Comparison of ENCODE assay signal across 8 cellular contexts in the genomic region with DNA sequence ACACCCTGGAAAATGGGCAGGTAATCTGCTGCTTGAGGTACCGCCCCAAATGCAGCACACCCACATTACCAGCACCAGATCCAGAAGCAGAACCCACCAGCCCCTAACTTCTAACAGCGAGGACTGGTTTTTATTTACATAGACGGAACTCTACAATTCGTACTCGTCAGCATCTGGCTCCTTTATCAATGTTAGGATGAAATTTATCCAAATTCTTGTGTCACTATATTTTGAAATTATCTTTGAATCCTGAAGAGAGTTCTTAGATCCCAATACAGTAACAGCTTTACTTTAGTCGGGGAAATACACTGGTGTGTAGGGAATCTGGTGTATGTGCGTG. TPM values are rescaled to one million over a fixed set of nuclear protein-coding genes. Genes with fewer than 3 reads are reported as not detected.
DNase-seq lines count a peak whose midpoint lies in the region; ATAC-seq, FAIRE-seq and TF ChIP-seq lines count a peak whose summit lies in the region.

No MANE protein-coding gene starts in this region.

- intact Hi-C loops in activated CD4-positive, alpha-beta T cell treated with anti-CD3 and anti-CD28 coated beads, Interleukin-2, amount 10 ng/mL, durations not matched to agents 24 days and 14 days (cut with micrococcal nuclease): loop anchor here (5.0 kb wide), 1 partner anchor 39 kb away; the partner anchor contains the start of gene NAGPA
- intact Hi-C loops in adrenal gland (cut with DNase I): no loop called here
- intact Hi-C loops in HepG2 (cut with micrococcal nuclease; ENCODE audit: unreplicated experiment): loop anchor here (5.0 kb wide), 2 partner anchors 34 to 114 kb away; partner anchors contain the start of gene SEC14L5
- intact Hi-C loops in testis (cut with DNase I; ENCODE audit: low total_unique reads): no loop called here

- POLR2A ChIA-PET in HepG2 (lab: Yijun Ruan, JAX): interaction anchor here (1.0 to 2.2 kb wide), 7 partner anchors 13 to 165 kb away, joined by 3 to 12 read pairs (median 4); partner anchors contain the start of genes NAGPA and SEC14L5

- H3K4me3 ChIP-seq in adrenal gland (peak overlapping the region in 2 of 4 donors; percentile 46 to 83), HepG2 (replicated peaks in 1 of 3; ENCODE audit: insufficient read depth in 1 of 3, low read depth in 2 of 3, low read length in 3 of 3) (peak overlapping the region; percentile 79 to 89 (median 82)), testis (peak overlapping the region; percentile 62 to 85)

- H3K27ac Mint-ChIP-seq in activated CD4-positive, alpha-beta T cell treated with anti-CD3 and anti-CD28 coated beads, Interleukin-2, amount 10 ng/mL, durations not matched to agents 24 days and 14 days: peak overlapping the region; percentile 99

- TF ChIP-seq POLR2A in adrenal gland (IDR thresholded peaks at IDR 0.05) (no peak), HepG2 (IDR thresholded peaks at IDR 0.05; ENCODE audit: insufficient read depth in 1 of 2, low read depth in 2 of 2, low read length in 2 of 2) (no peak), testis (IDR thresholded peaks at IDR 0.05) (no peak)

- no peak for ATAC-seq in HepG2

- no peak for TF ChIP-seq RAD21 in HepG2 (CRISPR knock-in tag; IDR thresholded peaks at IDR 0.05)

- peaks cover 26% of the 10 kb centered on the region for H3K79me2 ChIP-seq in HepG2 (ENCODE audit: insufficient read depth, low read length)

- H3K4me1 ChIP-seq in adrenal gland (replicated peaks in 1 of 2) (peaks cover 0 to 18% of the 10 kb centered on the region in 2 donors), HepG2 (ENCODE audit: insufficient read depth, low read length) (peaks cover 25% of the 10 kb centered on the region), testis (peaks cover 11% of the 10 kb centered on the region)

- H3K4me3 Mint-ChIP-seq in activated CD4-positive, alpha-beta T cell treated with anti-CD3 and anti-CD28 coated beads, Interleukin-2, amount 10 ng/mL, durations not matched to agents 24 days and 14 days: peak overlapping the region; percentile 100

- WGBS in adrenal gland, 4 donors: 45 to 52% (median 50%) methylated on average over 7 of the region's 7 CpGs
- 48% methylated on average over 7 of the region's 7 CpGs for WGBS in HepG2 (ENCODE audit: low lambda C conversion rate)
- WGBS in testis, 2 donors: 25 to 43% methylated on average over 7 of the region's 7 CpGs

- no peak for DNase-seq in activated CD4-positive, alpha-beta T cell treated with anti-CD3 and anti-CD28 coated beads, Interleukin-2, amount 10 ng/mL, durations not matched to agents 24 days and 14 days
- no peak for DNase-seq in activated CD4-positive, alpha-beta T cell treated with anti-CD3 and anti-CD28 coated beads, Interleukin-2, amount 50 U/mL, for 1 hour
- DNase-seq in adrenal gland: no peak
- no peak for DNase-seq in HepG2 (ENCODE audit: low spot score)
- DNase-seq in testis: no peak
- no peak for DNase-seq in NCI-H1694 (lab: John Stamatoyannopoulos, UW)
- DNase-seq in stimulated activated CD4-positive, alpha-beta T cell treated with anti-CD3 and anti-CD28 coated beads, Interleukin-1b, Interleukin-23, amount 100 ng/mL, for 48 hours: no peak
- no peak for DNase-seq in GM20000 (ENCODE audit: low spot score)

- TSS peak; percentile 70 for BruUV-seq in HepG2 (replicated peaks; lab: Mats Ljungman, UMichigan)

- H3K27me3 Mint-ChIP-seq in activated CD4-positive, alpha-beta T cell treated with anti-CD3 and anti-CD28 coated beads, Interleukin-2, amount 10 ng/mL, durations not matched to agents 24 days and 14 days: no peaks in the 10 kb centered on the region

- H4K20me1 ChIP-seq in HepG2 (ENCODE audit: insufficient read depth, low read length): no peaks in the 10 kb centered on the region

- in situ Hi-C loops in HepG2 (cut with HindIII; ENCODE audit: extremely low pct_ligation_motif_present, low pct_unique_long_range_greater_than_20kb): no loop called here

- H3K27me3 ChIP-seq in adrenal gland: no peaks in the 10 kb centered on the region
- H3K27me3 ChIP-seq in HepG2 (ENCODE audit: control insufficient read depth in 1 of 2, insufficient read depth in 2 of 2, low read length in 2 of 2): no peaks in the 10 kb centered on the region; a peak in 1 of 5 replicates
- H3K27me3 ChIP-seq in testis: no peaks in the 10 kb centered on the region

- peak overlapping the region; percentile 95 for H3K4me2 ChIP-seq in HepG2 (ENCODE audit: low read depth, low read length)

- TF ChIP-seq EP300 in HepG2 (IDR thresholded peaks at IDR 0.05; ENCODE audit: low read depth in 2 of 2, low read length in 2 of 2): no peak
- TF ChIP-seq EP300 in HepG2 (CRISPR knock-in tag; IDR thresholded peaks at IDR 0.05; ENCODE audit: borderline replicate concordance): no peak

- H3K36me3 Mint-ChIP-seq in activated CD4-positive, alpha-beta T cell treated with anti-CD3 and anti-CD28 coated beads, Interleukin-2, amount 10 ng/mL, durations not matched to agents 24 days and 14 days (ENCODE audit: low read depth): peaks cover 16% of the 10 kb centered on the region

- FAIRE-seq in HepG2 (lab: Jason Lieb, UNC): peak; percentile 12

- H3K4me1 Mint-ChIP-seq in activated CD4-positive, alpha-beta T cell treated with anti-CD3 and anti-CD28 coated beads, Interleukin-2, amount 10 ng/mL, durations not matched to agents 24 days and 14 days: peaks cover 23% of the 10 kb centered on the region

- no peak for TF ChIP-seq CTCF in adrenal gland (IDR thresholded peaks at IDR 0.05)
- no peak for TF ChIP-seq CTCF in HepG2 (CRISPR knock-in tag; IDR thresholded peaks at IDR 0.05)
- TF ChIP-seq CTCF in testis (IDR thresholded peaks at IDR 0.05): no peak
- no peak for TF ChIP-seq CTCF in GM20000 (IDR thresholded peaks at IDR 0.05; ENCODE audit: extremely low read depth, missing control alignments)

- peak overlapping the region; percentile 24 to 85 (median 66) for H3K27ac ChIP-seq in adrenal gland
- peak overlapping the region; percentile 70 for H3K27ac ChIP-seq in HepG2 (ENCODE audit: extremely low read length, insufficient read depth, low read length)
- peak overlapping the region; percentile 64 to 85 for H3K27ac ChIP-seq in testis

- peak overlapping the region; percentile 85 for H3K9ac ChIP-seq in HepG2 (ENCODE audit: insufficient read depth, low read depth, low read length)

- no peaks in the 10 kb centered on the region for H3K9me3 ChIP-seq in adrenal gland (replicated peaks in 1 of 3)
- H3K9me3 ChIP-seq in HepG2 (ENCODE audit: low read length): no peaks in the 10 kb centered on the region
- no peaks in the 10 kb centered on the region for H3K9me3 ChIP-seq in testis

- H3K36me3 ChIP-seq in adrenal gland (replicated peaks in 1 of 2) (peaks cover 0 to 20% of the 10 kb centered on the region in 2 donors), HepG2 (replicated peaks in 1 of 2; ENCODE audit: control insufficient read depth in 1 of 2, insufficient read depth in 2 of 2, low read length in 2 of 2) (peaks cover 14 to 28% of the 10 kb centered on the region in 2 experiments), testis (ENCODE audit: low read depth, missing control alignments) (no peaks in the 10 kb centered on the region)

- CTCF ChIA-PET in HepG2 (lab: Yijun Ruan, JAX; ENCODE audit: low intra/inter-chr PET ratio, low total read pairs): no interaction called here

- H2AFZ ChIP-seq in HepG2 (ENCODE audit: low read length): peak overlapping the region; percentile 73

- H3K9me3 Mint-ChIP-seq in activated CD4-positive, alpha-beta T cell treated with anti-CD3 and anti-CD28 coated beads, Interleukin-2, amount 10 ng/mL, durations not matched to agents 24 days and 14 days: no peaks in the 10 kb centered on the region

RNA-seq across cellular contexts. Expression of gene ALG1, which starts 0.3 kb away (rescaled TPM):
- 36.1 and 37.1 TPM in 2 replicates for total RNA-seq in activated CD4-positive, alpha-beta T cell treated with anti-CD3 and anti-CD28 coated beads, Interleukin-2, amount 10 ng/mL, durations not matched to agents 24 days and 14 days
- total RNA-seq in adrenal gland (100 to 1,000 TPM in 1 of 8 donors, 10 to 100 TPM in 7; 30.8 to 207 (median 44.4) TPM), HepG2 (2016; rRNA removed; fragmentation: Illumina TruSeq; extraction: Trizol) (39.6 and 75.6 TPM in 2 replicates), testis (10 to 100 TPM; 34.3 to 35.9 TPM)
- polyA plus RNA-seq in adrenal gland (10 to 100 TPM; 19.2 to 43.2 (median 20.3) TPM), HepG2 (2011; rRNA removed) (43.3 and 51.5 TPM in 2 replicates), testis (ENCODE audit: insufficient read depth, low read depth, low replicate concordance) (54.3 TPM)
- 7.6 and 8.9 TPM in 2 replicates for total RNA-seq in HepG2 (2016; cell fraction: cytosol; rRNA removed; fragmentation: Illumina TruSeq; extraction: Trizol; ENCODE audit: low read depth)
- total RNA-seq in HepG2 (2016; cell fraction: insoluble cytoplasmic fraction; rRNA removed; fragmentation: Illumina TruSeq; extraction: Trizol): 38.5 and 76.0 TPM in 2 replicates
- 14.3 and 16.3 TPM in 2 replicates for total RNA-seq in HepG2 (2016; cell fraction: membrane; rRNA removed; fragmentation: Illumina TruSeq; extraction: Trizol)
- total RNA-seq in HepG2 (2016; cell fraction: nucleus; rRNA removed; fragmentation: Illumina TruSeq; extraction: Trizol): 78.0 and 84.8 TPM in 2 replicates
- polyA plus RNA-seq in HepG2 (2011; cell fraction: cytosol; rRNA removed): 46.0 and 52.0 TPM in 2 replicates
- 37.8 and 40.2 TPM in 2 replicates for polyA plus RNA-seq in HepG2 (2011; cell fraction: nucleus; rRNA removed)
- 25.7 and 31.5 TPM in 2 replicates for polyA plus RNA-seq in HepG2 (2012)
- 6.3 and 6.5 TPM in 2 replicates for polyA plus RNA-seq in HepG2 (2016; cell fraction: cytosol; fragmentation: Illumina TruSeq; extraction: Trizol; ENCODE audit: low read depth)
- 36.3 and 37.9 TPM in 2 replicates for polyA plus RNA-seq in HepG2 (2016; cell fraction: insoluble cytoplasmic fraction; fragmentation: Illumina TruSeq; extraction: Trizol; ENCODE audit: low read depth)
- polyA plus RNA-seq in HepG2 (2016; cell fraction: membrane; fragmentation: Illumina TruSeq; extraction: Trizol; ENCODE audit: low read depth): 10.1 and 11.8 TPM in 2 replicates
- 104 and 109 TPM in 2 replicates for polyA plus RNA-seq in HepG2 (2016; cell fraction: nucleus; fragmentation: Illumina TruSeq; extraction: Trizol; ENCODE audit: insufficient read depth, low read depth)
- polyA minus RNA-seq in HepG2 (2011; rRNA and poly(A)+ RNA removed; ENCODE audit: low replicate concordance): 135 and 161 TPM in 2 replicates
- 28.6 and 36.3 TPM in 2 replicates for polyA minus RNA-seq in HepG2 (2011; cell fraction: cytosol; rRNA and poly(A)+ RNA removed)
- polyA minus RNA-seq in HepG2 (2011; cell fraction: nucleus; rRNA and poly(A)+ RNA removed): 50.0 and 65.8 TPM in 2 replicates

RNA-seq across cellular contexts. Expression of gene C16orf89, which starts 5.6 kb away (rescaled TPM):
- not detected in 2 replicates for total RNA-seq in activated CD4-positive, alpha-beta T cell treated with anti-CD3 and anti-CD28 coated beads, Interleukin-2, amount 10 ng/mL, durations not matched to agents 24 days and 14 days
- total RNA-seq in adrenal gland (10 to 100 TPM in 1 of 8 donors, 1 to 10 TPM in 7; 1.3 to 27.9 (median 4.6) TPM), HepG2 (2016; rRNA removed; fragmentation: Illumina TruSeq; extraction: Trizol) (0.97 and 1.9 TPM in 2 replicates), testis (1 to 10 TPM; 1.2 to 2.4 TPM)
- polyA plus RNA-seq in adrenal gland (10 to 100 TPM in 1 of 3 donors, 1 to 10 TPM in 2; 2.1 to 14.1 (median 6.3) TPM), HepG2 (2011; rRNA removed) (2.8 and 3.4 TPM in 2 replicates), testis (ENCODE audit: insufficient read depth, low read depth, low replicate concordance) (10.8 TPM)
- 0.61 and 0.79 TPM in 2 replicates for total RNA-seq in HepG2 (2016; cell fraction: cytosol; rRNA removed; fragmentation: Illumina TruSeq; extraction: Trizol; ENCODE audit: low read depth)
- 0.45 and 1.1 TPM in 2 replicates for total RNA-seq in HepG2 (2016; cell fraction: insoluble cytoplasmic fraction; rRNA removed; fragmentation: Illumina TruSeq; extraction: Trizol)
- total RNA-seq in HepG2 (2016; cell fraction: membrane; rRNA removed; fragmentation: Illumina TruSeq; extraction: Trizol): 0.76 and 1.0 TPM in 2 replicates
- total RNA-seq in HepG2 (2016; cell fraction: nucleus; rRNA removed; fragmentation: Illumina TruSeq; extraction: Trizol): 0.72 and 0.78 TPM in 2 replicates
- polyA plus RNA-seq in HepG2 (2011; cell fraction: cytosol; rRNA removed): 2.8 TPM in 2 replicates
- 1.3 and 1.4 TPM in 2 replicates for polyA plus RNA-seq in HepG2 (2011; cell fraction: nucleus; rRNA removed)
- polyA plus RNA-seq in HepG2 (2012): 1.7 and 2.7 TPM in 2 replicates
- 0.58 and 0.68 TPM in 2 replicates for polyA plus RNA-seq in HepG2 (2016; cell fraction: cytosol; fragmentation: Illumina TruSeq; extraction: Trizol; ENCODE audit: low read depth)
- 0.85 and 1.2 TPM in 2 replicates for polyA plus RNA-seq in HepG2 (2016; cell fraction: insoluble cytoplasmic fraction; fragmentation: Illumina TruSeq; extraction: Trizol; ENCODE audit: low read depth)
- polyA plus RNA-seq in HepG2 (2016; cell fraction: membrane; fragmentation: Illumina TruSeq; extraction: Trizol; ENCODE audit: low read depth): 0.71 and 0.81 TPM in 2 replicates
- polyA plus RNA-seq in HepG2 (2016; cell fraction: nucleus; fragmentation: Illumina TruSeq; extraction: Trizol; ENCODE audit: insufficient read depth, low read depth): 1.4 and 2.1 TPM in 2 replicates
- 1.0 TPM in 1 of 2 replicates, not detected in the other for polyA minus RNA-seq in HepG2 (2011; rRNA and poly(A)+ RNA removed; ENCODE audit: low replicate concordance)
- 0.89 and 1.1 TPM in 2 replicates for polyA minus RNA-seq in HepG2 (2011; cell fraction: cytosol; rRNA and poly(A)+ RNA removed)
- 0.50 and 0.90 TPM in 2 replicates for polyA minus RNA-seq in HepG2 (2011; cell fraction: nucleus; rRNA and poly(A)+ RNA removed)

RNA-seq across cellular contexts. Expression of gene EEF2KMT, which starts 26.3 kb away (rescaled TPM):
- 31.6 and 31.7 TPM in 2 replicates for total RNA-seq in activated CD4-positive, alpha-beta T cell treated with anti-CD3 and anti-CD28 coated beads, Interleukin-2, amount 10 ng/mL, durations not matched to agents 24 days and 14 days
- total RNA-seq in adrenal gland (10 to 100 TPM in 5 of 8 donors, 1 to 10 TPM in 3; 7.7 to 19.5 (median 10.9) TPM), HepG2 (2016; rRNA removed; fragmentation: Illumina TruSeq; extraction: Trizol) (26.9 and 33.3 TPM in 2 replicates), testis (10 to 100 TPM; 20.3 to 20.6 TPM)
- polyA plus RNA-seq in adrenal gland (10 to 100 TPM in 1 of 3 donors, 1 to 10 TPM in 2; 7.0 to 11.8 (median 7.2) TPM), HepG2 (2011; rRNA removed) (10.7 and 16.4 TPM in 2 replicates), testis (ENCODE audit: insufficient read depth, low read depth, low replicate concordance) (36.7 TPM)
- total RNA-seq in HepG2 (2016; cell fraction: cytosol; rRNA removed; fragmentation: Illumina TruSeq; extraction: Trizol; ENCODE audit: low read depth): 23.3 and 24.2 TPM in 2 replicates
- total RNA-seq in HepG2 (2016; cell fraction: insoluble cytoplasmic fraction; rRNA removed; fragmentation: Illumina TruSeq; extraction: Trizol): 26.7 and 30.7 TPM in 2 replicates
- total RNA-seq in HepG2 (2016; cell fraction: membrane; rRNA removed; fragmentation: Illumina TruSeq; extraction: Trizol): 31.8 and 38.4 TPM in 2 replicates
- 15.9 and 16.1 TPM in 2 replicates for total RNA-seq in HepG2 (2016; cell fraction: nucleus; rRNA removed; fragmentation: Illumina TruSeq; extraction: Trizol)
- polyA plus RNA-seq in HepG2 (2011; cell fraction: cytosol; rRNA removed): 8.7 and 11.7 TPM in 2 replicates
- 16.8 and 18.0 TPM in 2 replicates for polyA plus RNA-seq in HepG2 (2011; cell fraction: nucleus; rRNA removed)
- 14.7 and 16.8 TPM in 2 replicates for polyA plus RNA-seq in HepG2 (2012)
- polyA plus RNA-seq in HepG2 (2016; cell fraction: cytosol; fragmentation: Illumina TruSeq; extraction: Trizol; ENCODE audit: low read depth): 29.8 and 33.9 TPM in 2 replicates
- polyA plus RNA-seq in HepG2 (2016; cell fraction: insoluble cytoplasmic fraction; fragmentation: Illumina TruSeq; extraction: Trizol; ENCODE audit: low read depth): 34.1 and 37.4 TPM in 2 replicates
- 33.8 and 34.3 TPM in 2 replicates for polyA plus RNA-seq in HepG2 (2016; cell fraction: membrane; fragmentation: Illumina TruSeq; extraction: Trizol; ENCODE audit: low read depth)
- polyA plus RNA-seq in HepG2 (2016; cell fraction: nucleus; fragmentation: Illumina TruSeq; extraction: Trizol; ENCODE audit: insufficient read depth, low read depth): 21.5 and 26.9 TPM in 2 replicates
- polyA minus RNA-seq in HepG2 (2011; rRNA and poly(A)+ RNA removed; ENCODE audit: low replicate concordance): 20.0 and 23.0 TPM in 2 replicates
- 6.0 and 6.5 TPM in 2 replicates for polyA minus RNA-seq in HepG2 (2011; cell fraction: cytosol; rRNA and poly(A)+ RNA removed)
- 10.3 and 11.7 TPM in 2 replicates for polyA minus RNA-seq in HepG2 (2011; cell fraction: nucleus; rRNA and poly(A)+ RNA removed)

RNA-seq across cellular contexts. Expression of gene NAGPA, which starts 37.6 kb away (rescaled TPM):
- total RNA-seq in activated CD4-positive, alpha-beta T cell treated with anti-CD3 and anti-CD28 coated beads, Interleukin-2, amount 10 ng/mL, durations not matched to agents 24 days and 14 days: 10.6 and 11.4 TPM in 2 replicates
- total RNA-seq in adrenal gland (10 to 100 TPM in 7 of 8 donors, 1 to 10 TPM in 1; 6.9 to 47.8 (median 30.2) TPM), HepG2 (2016; rRNA removed; fragmentation: Illumina TruSeq; extraction: Trizol) (29.8 and 60.3 TPM in 2 replicates), testis (10 to 100 TPM; 38.7 to 39.0 TPM)
- polyA plus RNA-seq in adrenal gland (10 to 100 TPM in 2 of 3 donors, 1 to 10 TPM in 1; 4.5 to 23.9 (median 18.9) TPM), HepG2 (2011; rRNA removed) (27.1 and 31.6 TPM in 2 replicates), testis (ENCODE audit: insufficient read depth, low read depth, low replicate concordance) (11.4 TPM)
- total RNA-seq in HepG2 (2016; cell fraction: cytosol; rRNA removed; fragmentation: Illumina TruSeq; extraction: Trizol; ENCODE audit: low read depth): 10.2 and 12.2 TPM in 2 replicates
- 25.3 and 59.7 TPM in 2 replicates for total RNA-seq in HepG2 (2016; cell fraction: insoluble cytoplasmic fraction; rRNA removed; fragmentation: Illumina TruSeq; extraction: Trizol)
- 19.0 and 22.6 TPM in 2 replicates for total RNA-seq in HepG2 (2016; cell fraction: membrane; rRNA removed; fragmentation: Illumina TruSeq; extraction: Trizol)
- total RNA-seq in HepG2 (2016; cell fraction: nucleus; rRNA removed; fragmentation: Illumina TruSeq; extraction: Trizol): 58.3 and 69.4 TPM in 2 replicates
- polyA plus RNA-seq in HepG2 (2011; cell fraction: cytosol; rRNA removed): 28.0 and 43.3 TPM in 2 replicates
- 119 and 135 TPM in 2 replicates for polyA plus RNA-seq in HepG2 (2011; cell fraction: nucleus; rRNA removed)
- 20.6 and 22.0 TPM in 2 replicates for polyA plus RNA-seq in HepG2 (2012)
- 7.6 and 9.3 TPM in 2 replicates for polyA plus RNA-seq in HepG2 (2016; cell fraction: cytosol; fragmentation: Illumina TruSeq; extraction: Trizol; ENCODE audit: low read depth)
- 24.9 and 27.9 TPM in 2 replicates for polyA plus RNA-seq in HepG2 (2016; cell fraction: insoluble cytoplasmic fraction; fragmentation: Illumina TruSeq; extraction: Trizol; ENCODE audit: low read depth)
- polyA plus RNA-seq in HepG2 (2016; cell fraction: membrane; fragmentation: Illumina TruSeq; extraction: Trizol; ENCODE audit: low read depth): 15.1 and 16.1 TPM in 2 replicates
- polyA plus RNA-seq in HepG2 (2016; cell fraction: nucleus; fragmentation: Illumina TruSeq; extraction: Trizol; ENCODE audit: insufficient read depth, low read depth): 111 and 120 TPM in 2 replicates
- polyA minus RNA-seq in HepG2 (2011; rRNA and poly(A)+ RNA removed; ENCODE audit: low replicate concordance): 13.4 and 91.3 TPM in 2 replicates
- polyA minus RNA-seq in HepG2 (2011; cell fraction: cytosol; rRNA and poly(A)+ RNA removed): 24.6 and 30.4 TPM in 2 replicates
- polyA minus RNA-seq in HepG2 (2011; cell fraction: nucleus; rRNA and poly(A)+ RNA removed): 41.9 and 43.5 TPM in 2 replicates

Comparison
In these comparisons a context has a peak if more than half of its experiments do, and no peak if none do; other contexts are left out.
1. intact Hi-C loops: an anchor here in activated CD4-positive, alpha-beta T cell treated with anti-CD3 and anti-CD28 coated beads, Interleukin-2, amount 10 ng/mL, durations not matched to agents 24 days and 14 days (5.0 kb wide) and HepG2 (5.0 kb wide); none called in adrenal gland and testis.